In genomic region chr5:170484847-170485605, GRCh38 we compare ENCODE assay signal across 22 cellular contexts. TPM values are rescaled to one million over a fixed set of nuclear protein-coding genes. Genes with fewer than 3 reads are reported as not detected.
"Had no signal": no experiment of that assay in that cellular context is flagged by ENCODE, and none has a peak within 500 bp of the region (broad histone marks: within the 10 kb centered on the region; RNA-seq: fewer than 3 reads in every experiment).

No MANE protein-coding gene starts in this region.

- DNase-seq: activated CD8-positive, alpha-beta T cell treated with anti-CD3 and anti-CD28 coated beads for 36 hours; activated gamma-delta T cell; activated naive CD8-positive, alpha-beta T cell treated with anti-CD3 and anti-CD28 coated beads for 36 hours; activated T-cell treated with anti-CD3 and anti-CD28 coated beads, Interleukin-2, amount 50 U/mL, for 48 hours; amygdala; effector CD8-positive, alpha-beta T cell; sigmoid colon; spleen; stimulated activated CD4-positive, alpha-beta T cell treated with anti-CD3 and anti-CD28 coated beads, Interleukin-1b, Interleukin-23, amount 100 ng/mL, for 48 hours; stomach; upper lobe of right lung; WERI-Rb-1 had no signal

- H3K4me1 ChIP-seq: foreskin keratinocyte, spleen, stomach, upper lobe of right lung had no signal

- H3K27ac ChIP-seq: coronary artery, foreskin keratinocyte, pancreas, sigmoid colon, spleen, stomach, thoracic aorta, upper lobe of right lung, WERI-Rb-1 had no signal

- H3K27me3 ChIP-seq: foreskin keratinocyte, pancreas, sigmoid colon, stomach, upper lobe of right lung had no signal

- H3K27me3 Mint-ChIP-seq: brain had no signal

- H3K27ac Mint-ChIP-seq: activated CD4-positive, alpha-beta T cell treated with anti-CD3 and anti-CD28 coated beads for 36 hours; activated CD8-positive, alpha-beta T cell treated with anti-CD3 and anti-CD28 coated beads for 36 hours; activated naive CD8-positive, alpha-beta T cell treated with anti-CD3 and anti-CD28 coated beads for 36 hours; mesothelial cell of epicardium had no signal

- H3K4me1 Mint-ChIP-seq: activated CD4-positive, alpha-beta T cell treated with anti-CD3 and anti-CD28 coated beads for 36 hours; central memory CD8-positive, alpha-beta T cell had no signal

- H3K9me3 Mint-ChIP-seq: activated CD8-positive, alpha-beta T cell treated with anti-CD3 and anti-CD28 coated beads for 36 hours; activated naive CD8-positive, alpha-beta T cell treated with anti-CD3 and anti-CD28 coated beads for 36 hours; central memory CD8-positive, alpha-beta T cell; mesothelial cell of epicardium had no signal

- H3K36me3 ChIP-seq: pancreas, sigmoid colon, spleen, stomach, thoracic aorta, upper lobe of right lung, WERI-Rb-1 had no signal

- H3K4me3 Mint-ChIP-seq: activated CD4-positive, alpha-beta T cell treated with anti-CD3 and anti-CD28 coated beads for 36 hours; activated CD8-positive, alpha-beta T cell treated with anti-CD3 and anti-CD28 coated beads for 36 hours; activated naive CD8-positive, alpha-beta T cell treated with anti-CD3 and anti-CD28 coated beads for 36 hours; central memory CD8-positive, alpha-beta T cell; mesothelial cell of epicardium had no signal

- H3K4me3 ChIP-seq: coronary artery, pancreas, sigmoid colon, spleen, stomach, thoracic aorta, upper lobe of right lung had no signal

- ATAC-seq: activated CD4-positive, alpha-beta T cell treated with anti-CD3 and anti-CD28 coated beads for 36 hours; activated CD8-positive, alpha-beta T cell treated with anti-CD3 and anti-CD28 coated beads for 36 hours; upper lobe of right lung had no signal

- H3K36me3 Mint-ChIP-seq: activated naive CD8-positive, alpha-beta T cell treated with anti-CD3 and anti-CD28 coated beads for 36 hours; brain; mesothelial cell of epicardium had no signal

- H3K9me3 ChIP-seq: pancreas, sigmoid colon, spleen, stomach, thoracic aorta, upper lobe of right lung had no signal

RNA-seq across cellular contexts. Expression of gene KCNIP1, which starts 18.8 kb away (rescaled TPM):
- total RNA-seq: activated CD4-positive, alpha-beta T cell treated with anti-CD3 and anti-CD28 coated beads for 36 hours; activated CD8-positive, alpha-beta T cell treated with anti-CD3 and anti-CD28 coated beads for 36 hours; activated naive CD8-positive, alpha-beta T cell treated with anti-CD3 and anti-CD28 coated beads for 36 hours; foreskin keratinocyte; lower leg skin; T-helper 1 cell treated with Interleukin-12 subunit alpha and Interleukin-12 subunit beta and Interleukin-4 antibody, amounts not matched to agents 30 ng/mL and 1 ng/mL, for 36 hours; thoracic aorta had no signal
- polyA plus RNA-seq: foreskin keratinocyte had no signal
